9 cellular contexts compared by ENCODE assay signal in genomic region chr6:11496152-11497060, GRCh38. TPM values are rescaled to one million over a fixed set of nuclear protein-coding genes. Genes with fewer than 3 reads are reported as not detected.
A peak's percentile ranks its signal among the peaks of the same experiment; 100 is the strongest.
DNase-seq lines count a peak whose midpoint lies in the region; ATAC-seq, FAIRE-seq and TF ChIP-seq lines count a peak whose summit lies in the region.
"Had no signal": no experiment of that assay in that cellular context is flagged by ENCODE, and none has a peak within 500 bp of the region (broad histone marks: within the 10 kb centered on the region; RNA-seq: fewer than 3 reads in every experiment).

No MANE protein-coding gene starts in this region.

- no peak overlapping the region for H3K4me2 ChIP-seq in MM.1S (ENCODE audit: low read depth, low read length)

- no peaks in the 10 kb centered on the region for H4K20me1 ChIP-seq in MM.1S (ENCODE audit: insufficient read depth, low read length)

- H3K9ac ChIP-seq in MM.1S (ENCODE audit: low read length) = no peak overlapping the region

- H3K79me2 ChIP-seq in MM.1S (ENCODE audit: low read length) = no peaks in the 10 kb centered on the region

- H3K4me3 ChIP-seq in HAP-1 (no peak overlapping the region), MM.1S (ENCODE audit: low read length) (no peak overlapping the region), SJSA1 (no peak overlapping the region), prostate gland (no peak overlapping the region), aorta (ENCODE audit: low read length in 2 of 2) (no peak overlapping the region)
- H3K4me3 ChIP-seq: skin epidermis had no signal

- CTCF ChIA-PET in activated naive CD4-positive, alpha-beta T cell treated with anti-CD3 and anti-CD28 coated beads, Interleukin-2, amount 10 ng/mL, durations not matched to agents 7 days and 5 days (lab: Charles Lee) = interaction anchor here (0.5 to 5.5 kb wide), 56 partner anchors 9 to 755 kb away, joined by 3 to 101 read pairs (median 4); partner anchors contain the start of gene NEDD9

- in situ Hi-C loops in HAP-1 (cut with MboI; ENCODE audit: low sequenced_read_pairs) = loop anchor here (5.0 to 10.0 kb wide), 4 partner anchors 78 to 542 kb away; partner anchors contain the start of gene NEDD9

- H3K9me3 Mint-ChIP-seq in activated naive CD4-positive, alpha-beta T cell treated with anti-CD3 and anti-CD28 coated beads, Interleukin-2, amount 10 ng/mL, durations not matched to agents 7 days and 5 days = no peaks in the 10 kb centered on the region

- H3K4me1 Mint-ChIP-seq in activated naive CD4-positive, alpha-beta T cell treated with anti-CD3 and anti-CD28 coated beads, Interleukin-2, amount 10 ng/mL, durations not matched to agents 7 days and 5 days = no peaks in the 10 kb centered on the region

- H2AFZ ChIP-seq in MM.1S (ENCODE audit: low read length) = no peak overlapping the region

- no peaks in the 10 kb centered on the region for H3K36me3 Mint-ChIP-seq in activated naive CD4-positive, alpha-beta T cell treated with anti-CD3 and anti-CD28 coated beads, Interleukin-2, amount 10 ng/mL, durations not matched to agents 7 days and 5 days

- no peak overlapping the region for H3K4me3 Mint-ChIP-seq in activated naive CD4-positive, alpha-beta T cell treated with anti-CD3 and anti-CD28 coated beads, Interleukin-2, amount 10 ng/mL, durations not matched to agents 7 days and 5 days

- no peaks in the 10 kb centered on the region for H3K27me3 ChIP-seq in HAP-1 (ENCODE audit: low read depth)
- no peaks in the 10 kb centered on the region for H3K27me3 ChIP-seq in MM.1S (replicated peaks; ENCODE audit: insufficient read depth, low read length)
- H3K27me3 ChIP-seq in SJSA1 (replicated peaks) = no peaks in the 10 kb centered on the region
- H3K27me3 ChIP-seq in prostate gland (replicated peaks; ENCODE audit: insufficient read depth) = no peaks in the 10 kb centered on the region
- H3K27me3 ChIP-seq in aorta (ENCODE audit: control insufficient read depth in 1 of 2, insufficient read depth in 2 of 2, low read length in 1 of 2) = no peaks in the 10 kb centered on the region

- no peak overlapping the region for H3K27ac Mint-ChIP-seq in activated naive CD4-positive, alpha-beta T cell treated with anti-CD3 and anti-CD28 coated beads, Interleukin-2, amount 10 ng/mL, durations not matched to agents 7 days and 5 days

- FAIRE-seq in G401.6 (lab: Jason Lieb, UNC) = peak; percentile 96

- H3K4me1 ChIP-seq in HAP-1 (peaks cover 14% of the 10 kb centered on the region), MM.1S (ENCODE audit: low read length) (no peaks in the 10 kb centered on the region), SJSA1 (replicated peaks) (peaks cover 6% of the 10 kb centered on the region), prostate gland (replicated peaks) (no peaks in the 10 kb centered on the region), aorta (ENCODE audit: control insufficient read depth in 1 of 2, insufficient read depth in 2 of 2, low read length in 2 of 2) (peaks cover 0 to 2% of the 10 kb centered on the region in 2 donors)

- peak; percentile 82 for TF ChIP-seq CTCF in MM.1S (IDR thresholded peaks at IDR 0.05; ENCODE audit: low read length)
- TF ChIP-seq CTCF in prostate gland (IDR thresholded peaks at IDR 0.05) = peak; percentile 69 to 98 (median 92)

- H3K9me2 ChIP-seq in MM.1S (replicated peaks; ENCODE audit: insufficient read depth, low read length) = no peaks in the 10 kb centered on the region

- H3K36me3 ChIP-seq in HAP-1 (replicated peaks) (no peaks in the 10 kb centered on the region), MM.1S (replicated peaks; ENCODE audit: insufficient read depth, low read length) (no peaks in the 10 kb centered on the region), SJSA1 (no peaks in the 10 kb centered on the region), prostate gland (no peaks in the 10 kb centered on the region), aorta (ENCODE audit: control insufficient read depth in 1 of 2, insufficient read depth in 2 of 2, low read length in 1 of 2) (no peaks in the 10 kb centered on the region)

- no peaks in the 10 kb centered on the region for H3F3A ChIP-seq in MM.1S (ENCODE audit: insufficient read depth, low read length)

- intact Hi-C loops in head of caudate nucleus (cut with DNase I) (loop anchor here (5.0 to 10.0 kb wide), 2 partner anchors 252 to 354 kb away; no protein-coding TSS in a partner anchor), prostate gland (cut with DNase I) (loop anchor here (1.0 to 10.0 kb wide), 4 partner anchors 78 to 350 kb away; partner anchors contain the start of gene NEDD9), aorta (cut with DNase I) (loop anchor here (1.0 to 5.0 kb wide), 4 partner anchors 254 to 352 kb away; no protein-coding TSS in a partner anchor)

- peak; percentile 93 for ATAC-seq in aorta (ENCODE audit: low FRiP score)

- H3K27me3 Mint-ChIP-seq in activated naive CD4-positive, alpha-beta T cell treated with anti-CD3 and anti-CD28 coated beads, Interleukin-2, amount 10 ng/mL, durations not matched to agents 7 days and 5 days = no peaks in the 10 kb centered on the region

- WGBS in prostate gland = 15% methylated on average over 12 of the region's 12 CpGs
- WGBS in aorta, 2 donors = 19 to 27% methylated on average over 12 of the region's 12 CpGs

- TF ChIP-seq POLR2A in prostate gland (IDR thresholded peaks at IDR 0.05) = no peak

- H3K27ac ChIP-seq in MM.1S (ENCODE audit: low read length) = no peak overlapping the region
- H3K27ac ChIP-seq in SJSA1 = peak overlapping the region; percentile 18; the same call in 1 of the 2 replicates
- H3K27ac ChIP-seq in prostate gland = peak overlapping the region in 1 of 2 donors; percentile 23
- H3K27ac ChIP-seq in aorta (ENCODE audit: low read depth in 1 of 2, low read length in 2 of 2) = no peak overlapping the region

- no peaks in the 10 kb centered on the region; the same call in 1 of the 2 replicates for H3K9me3 ChIP-seq in HAP-1
- no peaks in the 10 kb centered on the region for H3K9me3 ChIP-seq in MM.1S (replicated peaks; ENCODE audit: insufficient read depth, low read length)
- H3K9me3 ChIP-seq in SJSA1 (replicated peaks) = no peaks in the 10 kb centered on the region
- H3K9me3 ChIP-seq in prostate gland = no peaks in the 10 kb centered on the region
- H3K9me3 ChIP-seq in aorta (ENCODE audit: control insufficient read depth, low read length) = no peaks in the 10 kb centered on the region

- DNase-seq in HAP-1 (ENCODE audit: low spot score in 2 of 2) (peak; percentile 84 to 88), MM.1S (peak; percentile 72), SJSA1 (ENCODE audit: low read depth in 1 of 2, low spot score in 2 of 2) (peak; percentile 76 to 78), head of caudate nucleus (peak in 39 of 42 donors; percentile 18 to 89 (median 69)), prostate gland (ENCODE audit: low spot score) (peak; percentile 71), aorta (peak in 1 of 2 donors; percentile 61)
- DNase-seq in activated naive CD4-positive, alpha-beta T cell treated with anti-CD3 and anti-CD28 coated beads, Interleukin-2, amount 10 ng/mL, durations not matched to agents 7 days and 5 days = peak; percentile 80

RNA-seq across cellular contexts. Expression of gene TMEM170B, which starts 41.1 kb away (rescaled TPM):
- under 0.01 TPM in 1 of 2 replicates, not detected in the other for total RNA-seq in SJSA1 (2014; rRNA removed; shearing (Covaris generic))
- total RNA-seq in prostate gland (1 to 10 TPM; 2.7 to 5.7 TPM), aorta (1 to 10 TPM; 6.2 to 7.3 TPM)
- polyA plus RNA-seq in aorta = 1 to 10 TPM; 1.5 to 2.0 TPM
